Comparison of ENCODE assay signal across 10 cellular contexts in the genomic region with DNA sequence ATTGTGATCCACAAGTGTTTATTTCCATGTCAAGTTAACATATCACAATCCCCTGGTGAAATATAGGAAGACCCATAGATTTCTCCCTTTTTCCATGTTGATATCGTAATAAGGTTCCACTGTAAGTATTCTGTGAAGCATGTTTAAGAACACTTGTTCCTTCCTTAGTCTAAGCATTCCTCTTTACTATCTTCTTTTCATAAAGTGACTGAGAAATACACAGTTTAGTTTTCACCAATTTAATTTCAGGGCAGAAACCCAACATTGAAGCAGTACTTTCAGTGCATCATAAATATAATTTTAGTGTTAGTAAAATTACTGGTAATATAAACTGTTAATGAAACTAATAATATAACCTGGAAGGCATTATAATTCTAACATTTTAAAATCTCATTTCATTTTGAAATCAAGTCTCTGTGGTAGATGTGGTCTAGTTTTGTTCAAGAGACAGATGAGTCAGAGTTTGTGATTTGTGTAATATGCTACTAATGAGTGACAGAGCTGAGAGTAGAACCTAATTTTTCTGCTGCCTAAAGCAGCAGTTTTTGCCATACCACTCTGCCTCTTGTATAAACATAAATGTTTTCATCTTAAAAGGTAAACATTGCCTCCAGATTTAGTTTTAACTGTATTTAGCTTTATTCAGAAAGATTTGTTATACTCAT.
DNase-seq lines count a peak whose midpoint lies in the region; ATAC-seq and TF ChIP-seq lines count a peak whose summit lies in the region.
"Had no signal": no experiment of that assay in that cellular context is flagged by ENCODE, and none has a peak within 500 bp of the region (broad histone marks: within the 10 kb centered on the region; RNA-seq: fewer than 3 reads in every experiment).

No MANE protein-coding gene starts in this region.

- no peak for TF ChIP-seq CTCF in fibroblast of mammary gland (conservative IDR thresholded peaks at IDR 0.05; ENCODE audit: control insufficient read depth, insufficient read depth, low read depth, low read length)

- H3K4me3 ChIP-seq in fibroblast of mammary gland (ENCODE audit: control insufficient read depth, low read depth, low read length) = no peak overlapping the region

- ATAC-seq in GM21390 (IDR thresholded peaks at IDR 0.05; ENCODE audit: unreplicated experiment) (peak; percentile 89), HG03442 (IDR thresholded peaks at IDR 0.05; ENCODE audit: unreplicated experiment) (peak; percentile 73), Right ventricle myocardium superior (ENCODE audit: poor library complexity) (no peak)

- intact Hi-C loops in Right ventricle myocardium superior (cut with DNase I) = no loop called here

- DNase-seq in GM04504 (ENCODE audit: low read depth) (peak; percentile 7), fibroblast of mammary gland (ENCODE audit: low read depth) (peak; percentile 46), NCI-H2171 treated with DMSO at 0.1 percent for 48 hours (lab: John Stamatoyannopoulos, UW) (no peak), Right ventricle myocardium superior (no peak), cerebellar cortex (ENCODE audit: low spot score) (no peak)
- DNase-seq in activated CD4-positive, alpha-beta T cell treated with anti-CD3 and anti-CD28 coated beads, Interleukin-2, amount 50 U/mL, for 48 hours = no peak
- DNase-seq: DMS 273 treated with DMSO at 0.1 percent for 48 hours, NCI-H510A treated with DMSO at 0.1 percent for 48 hours had no signal

Comparison
In these comparisons a context has a peak if more than half of its experiments do, and no peak if none do; other contexts are left out.
1. DNase-seq: peak in GM04504 (single experiment) and fibroblast of mammary gland (single experiment); none in NCI-H2171 treated with DMSO at 0.1 percent for 48 hours (single experiment), activated CD4-positive, alpha-beta T cell treated with anti-CD3 and anti-CD28 coated beads, Interleukin-2, amount 50 U/mL, for 48 hours (0 of 2), Right ventricle myocardium superior (single experiment) and cerebellar cortex (single experiment).